Comparison of ENCODE assay signal across 19 cellular contexts in the genomic region with DNA sequence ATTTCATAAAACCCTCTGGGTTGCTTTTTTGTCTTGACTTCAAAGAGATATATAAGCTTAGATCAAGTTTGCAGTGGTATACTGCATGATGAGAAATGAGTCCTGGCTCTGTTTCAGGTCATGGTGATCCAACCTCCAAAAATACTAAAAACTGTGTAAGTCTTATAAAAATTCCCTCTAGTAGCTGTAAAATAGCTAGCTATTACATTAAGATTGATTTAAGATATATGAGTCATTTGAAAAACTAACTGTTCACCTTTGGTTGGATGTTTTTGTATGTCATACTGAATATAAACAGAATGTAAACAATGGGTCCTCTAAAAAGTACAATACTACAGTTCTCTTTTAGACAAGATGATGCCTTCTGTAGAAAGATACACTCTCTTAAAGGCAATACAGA.
DNase-seq lines count a peak whose midpoint lies in the region; ATAC-seq and TF ChIP-seq lines count a peak whose summit lies in the region.
"Had no signal": no experiment of that assay in that cellular context is flagged by ENCODE, and none has a peak within 500 bp of the region (broad histone marks: within the 10 kb centered on the region; RNA-seq: fewer than 3 reads in every experiment).

No MANE protein-coding gene starts in this region.

- no peak for TF ChIP-seq POLR2A in suprapubic skin (IDR thresholded peaks at IDR 0.05)

- no peak overlapping the region for H3K27ac ChIP-seq in HEK293 (ENCODE audit: extremely low read depth, low read depth, low read length)
- H3K27ac ChIP-seq in SJSA1 = peak overlapping the region; percentile 47
- peak overlapping the region; percentile 57 for H3K27ac ChIP-seq in foreskin keratinocyte
- H3K27ac ChIP-seq in suprapubic skin = peak overlapping the region; percentile 34
- H3K27ac ChIP-seq: C4-2B had no signal

- no peaks in the 10 kb centered on the region for H3K4me1 ChIP-seq in HEK293 (ENCODE audit: control insufficient read depth, insufficient read depth, low read length)
- H3K4me1 ChIP-seq in SJSA1 (replicated peaks) = peaks cover 27% of the 10 kb centered on the region
- peaks cover 15% of the 10 kb centered on the region for H3K4me1 ChIP-seq in foreskin keratinocyte
- peaks cover 17% of the 10 kb centered on the region for H3K4me1 ChIP-seq in suprapubic skin

- H3K36me3 ChIP-seq in HEK293 (ENCODE audit: control insufficient read depth in 2 of 2, insufficient read depth in 1 of 2, low read length in 2 of 2) (no peaks in the 10 kb centered on the region), SJSA1 (no peaks in the 10 kb centered on the region), suprapubic skin (no peaks in the 10 kb centered on the region)

- H3K4me3 ChIP-seq in HEK293 (ENCODE audit: low read depth, low read length) (no peak overlapping the region), SJSA1 (no peak overlapping the region), suprapubic skin (no peak overlapping the region)

- TF ChIP-seq CTCF in HEK293 (tag by site-specific recombination; IDR thresholded peaks at IDR 0.05) (no peak), foreskin keratinocyte (conservative IDR thresholded peaks at IDR 0.05) (no peak), suprapubic skin (IDR thresholded peaks at IDR 0.05) (no peak)

- no peak for TF ChIP-seq EP300 in suprapubic skin (IDR thresholded peaks at IDR 0.05)

- CTCF ChIA-PET in HEK293 (lab: Yijun Ruan, JAX) = no interaction called here

- POLR2A ChIA-PET in HEK293 (lab: Yijun Ruan, JAX) = no interaction called here

- H3K9me3 ChIP-seq in HEK293 (ENCODE audit: control insufficient read depth, insufficient read depth, low read depth, low read length) (no peaks in the 10 kb centered on the region), SJSA1 (replicated peaks) (no peaks in the 10 kb centered on the region), suprapubic skin (no peaks in the 10 kb centered on the region)
- H3K9me3 ChIP-seq: SK-N-SH had no signal

- H3K27me3 ChIP-seq in SJSA1 (replicated peaks) (no peaks in the 10 kb centered on the region), foreskin keratinocyte (no peaks in the 10 kb centered on the region), suprapubic skin (no peaks in the 10 kb centered on the region)

- DNase-seq in SJSA1 (ENCODE audit: low read depth in 1 of 2, low spot score in 2 of 2) = peak in 1 of 2 experiments; percentile 33
- DNase-seq in foreskin keratinocyte = no peak
- no peak for DNase-seq in suprapubic skin (ENCODE audit: low spot score in 2 of 2)
- no peak for DNase-seq in NCI-H82 treated with DMSO at 0.1 percent for 48 hours (lab: John Stamatoyannopoulos, UW; ENCODE audit: unreplicated experiment)
- no peak for DNase-seq in nucleus accumbens (lab: John Stamatoyannopoulos, UW)
- DNase-seq in NCI-H1694 treated with DMSO at 0.1 percent for 48 hours (lab: John Stamatoyannopoulos, UW) = no peak
- DNase-seq: AML-193; DMS79; H7; NCI-H1417; NCI-H2029; NCI-H2171 treated with DMSO at 0.1 percent for 48 hours; NCI-H446; NCI-H526 treated with DMSO at 0.1 percent for 48 hours; NK-92 treated with Interleukin-12 subunit alpha and Interleukin-12 subunit beta, amount 100 ng/mL, for 24 hours; SHP77; SK-N-SH had no signal

- no peak for ATAC-seq in foreskin keratinocyte

TF ChIP-seq in HEK293, 187 proteins besides CTCF, POLR2A, EP300 and RAD21:
- TF ChIP-seq, protein P1, sequence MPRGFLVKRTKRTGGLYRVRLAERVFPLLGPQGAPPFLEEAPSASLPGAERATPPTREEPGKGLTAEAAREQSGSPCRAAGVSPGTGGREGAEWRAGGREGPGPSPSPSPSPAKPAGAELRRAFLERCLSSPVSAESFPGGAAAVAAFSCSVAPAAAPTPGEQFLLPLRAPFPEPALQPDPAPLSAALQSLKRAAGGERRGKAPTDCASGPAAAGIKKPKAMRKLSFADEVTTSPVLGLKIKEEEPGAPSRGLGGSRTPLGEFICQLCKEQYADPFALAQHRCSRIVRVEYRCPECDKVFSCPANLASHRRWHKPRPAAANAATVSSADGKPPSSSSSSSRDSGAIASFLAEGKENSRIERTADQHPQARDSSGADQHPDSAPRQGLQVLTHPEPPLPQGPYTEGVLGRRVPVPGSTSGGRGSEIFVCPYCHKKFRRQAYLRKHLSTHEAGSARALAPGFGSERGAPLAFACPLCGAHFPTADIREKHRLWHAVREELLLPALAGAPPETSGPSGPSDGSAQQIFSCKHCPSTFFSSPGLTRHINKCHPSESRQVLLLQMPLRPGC (tag by site-specific recombination; IDR thresholded peaks at IDR 0.05) = no peak
- TF ChIP-seq, protein P2, sequence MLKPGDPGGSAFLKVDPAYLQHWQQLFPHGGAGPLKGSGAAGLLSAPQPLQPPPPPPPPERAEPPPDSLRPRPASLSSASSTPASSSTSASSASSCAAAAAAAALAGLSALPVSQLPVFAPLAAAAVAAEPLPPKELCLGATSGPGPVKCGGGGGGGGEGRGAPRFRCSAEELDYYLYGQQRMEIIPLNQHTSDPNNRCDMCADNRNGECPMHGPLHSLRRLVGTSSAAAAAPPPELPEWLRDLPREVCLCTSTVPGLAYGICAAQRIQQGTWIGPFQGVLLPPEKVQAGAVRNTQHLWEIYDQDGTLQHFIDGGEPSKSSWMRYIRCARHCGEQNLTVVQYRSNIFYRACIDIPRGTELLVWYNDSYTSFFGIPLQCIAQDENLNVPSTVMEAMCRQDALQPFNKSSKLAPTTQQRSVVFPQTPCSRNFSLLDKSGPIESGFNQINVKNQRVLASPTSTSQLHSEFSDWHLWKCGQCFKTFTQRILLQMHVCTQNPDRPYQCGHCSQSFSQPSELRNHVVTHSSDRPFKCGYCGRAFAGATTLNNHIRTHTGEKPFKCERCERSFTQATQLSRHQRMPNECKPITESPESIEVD (tag by site-specific recombination; IDR thresholded peaks at IDR 0.05) = peak; percentile 67
- TF ChIP-seq, protein P3, sequence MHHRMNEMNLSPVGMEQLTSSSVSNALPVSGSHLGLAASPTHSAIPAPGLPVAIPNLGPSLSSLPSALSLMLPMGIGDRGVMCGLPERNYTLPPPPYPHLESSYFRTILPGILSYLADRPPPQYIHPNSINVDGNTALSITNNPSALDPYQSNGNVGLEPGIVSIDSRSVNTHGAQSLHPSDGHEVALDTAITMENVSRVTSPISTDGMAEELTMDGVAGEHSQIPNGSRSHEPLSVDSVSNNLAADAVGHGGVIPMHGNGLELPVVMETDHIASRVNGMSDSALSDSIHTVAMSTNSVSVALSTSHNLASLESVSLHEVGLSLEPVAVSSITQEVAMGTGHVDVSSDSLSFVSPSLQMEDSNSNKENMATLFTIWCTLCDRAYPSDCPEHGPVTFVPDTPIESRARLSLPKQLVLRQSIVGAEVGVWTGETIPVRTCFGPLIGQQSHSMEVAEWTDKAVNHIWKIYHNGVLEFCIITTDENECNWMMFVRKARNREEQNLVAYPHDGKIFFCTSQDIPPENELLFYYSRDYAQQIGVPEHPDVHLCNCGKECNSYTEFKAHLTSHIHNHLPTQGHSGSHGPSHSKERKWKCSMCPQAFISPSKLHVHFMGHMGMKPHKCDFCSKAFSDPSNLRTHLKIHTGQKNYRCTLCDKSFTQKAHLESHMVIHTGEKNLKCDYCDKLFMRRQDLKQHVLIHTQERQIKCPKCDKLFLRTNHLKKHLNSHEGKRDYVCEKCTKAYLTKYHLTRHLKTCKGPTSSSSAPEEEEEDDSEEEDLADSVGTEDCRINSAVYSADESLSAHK (tag by site-specific recombination; IDR thresholded peaks at IDR 0.05) = no peak
- TF ChIP-seq ZNF560 (tag by site-specific recombination; IDR thresholded peaks at IDR 0.05; ENCODE audit: borderline replicate concordance) (no peak), FEZF1 (tag by site-specific recombination; IDR thresholded peaks at IDR 0.05) (0 out of 2 replicates have a peak, but pooled peaks have one; percentile 9), ZNF747 (tag by site-specific recombination; IDR thresholded peaks at IDR 0.05) (no peak)
